In the genomic region with DNA sequence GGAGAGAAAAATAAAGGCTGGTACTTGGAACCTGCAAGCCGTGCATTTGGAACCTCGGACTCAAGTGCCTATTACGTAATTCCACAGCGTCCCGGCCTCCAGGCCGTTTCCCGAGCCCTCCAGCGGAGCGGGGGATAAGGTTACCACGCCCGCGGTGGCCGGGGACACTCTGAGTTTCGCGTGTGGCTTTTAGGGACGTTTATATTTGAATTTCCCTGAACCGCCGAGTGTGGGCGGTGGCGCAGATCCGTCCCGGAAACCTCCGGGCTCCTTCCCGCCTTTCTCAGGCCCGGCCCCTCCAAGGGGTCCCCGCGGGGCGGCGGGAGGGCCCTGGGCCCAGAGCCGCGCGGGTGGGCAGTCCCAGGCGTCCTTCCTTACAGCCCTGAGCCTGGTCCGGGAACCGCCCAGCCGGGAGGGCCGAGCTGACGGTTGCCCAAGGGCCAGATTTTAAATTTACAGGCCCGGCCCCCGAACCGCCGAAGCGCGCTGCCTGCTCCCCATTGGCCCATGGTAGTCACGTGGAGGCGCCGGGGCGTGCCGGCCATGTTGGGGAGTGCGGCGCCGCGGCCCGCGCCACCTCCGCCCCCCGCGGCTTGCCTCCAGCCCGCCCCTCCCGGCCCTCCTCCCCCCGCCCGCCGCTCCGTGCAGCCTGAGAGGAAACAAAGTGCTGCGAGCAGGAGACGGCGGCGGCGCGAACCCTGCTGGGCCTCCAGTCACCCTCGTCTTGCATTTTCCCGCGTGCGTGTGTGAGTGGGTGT, we compare ENCODE assay signal across 1 cellular context.
TF ChIP-seq lines count a peak whose summit lies in the region.

A gene with protein sequence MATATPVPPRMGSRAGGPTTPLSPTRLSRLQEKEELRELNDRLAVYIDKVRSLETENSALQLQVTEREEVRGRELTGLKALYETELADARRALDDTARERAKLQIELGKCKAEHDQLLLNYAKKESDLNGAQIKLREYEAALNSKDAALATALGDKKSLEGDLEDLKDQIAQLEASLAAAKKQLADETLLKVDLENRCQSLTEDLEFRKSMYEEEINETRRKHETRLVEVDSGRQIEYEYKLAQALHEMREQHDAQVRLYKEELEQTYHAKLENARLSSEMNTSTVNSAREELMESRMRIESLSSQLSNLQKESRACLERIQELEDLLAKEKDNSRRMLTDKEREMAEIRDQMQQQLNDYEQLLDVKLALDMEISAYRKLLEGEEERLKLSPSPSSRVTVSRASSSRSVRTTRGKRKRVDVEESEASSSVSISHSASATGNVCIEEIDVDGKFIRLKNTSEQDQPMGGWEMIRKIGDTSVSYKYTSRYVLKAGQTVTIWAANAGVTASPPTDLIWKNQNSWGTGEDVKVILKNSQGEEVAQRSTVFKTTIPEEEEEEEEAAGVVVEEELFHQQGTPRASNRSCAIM (plus strand): TSS at position 638 of the 758 bp plus-strand sequence. CDS start 373 bp downstream, outside the sequence.

TF ChIP-seq in HepG2, 621 proteins besides CTCF, POLR2A, EP300 and RAD21 (continued from another document and continues in another):
- 0 out of 2 replicates have a peak, but pooled peaks have one; percentile 46 for TF ChIP-seq KAT7 (CRISPR knock-in tag; IDR thresholded peaks at IDR 0.05; ENCODE audit: borderline replicate concordance)
- TF ChIP-seq ELF1 (CRISPR knock-in tag; IDR thresholded peaks at IDR 0.05) = peak; percentile 55; the same call in 1 of the 2 replicates
- TF ChIP-seq ATAD3A (CRISPR knock-in tag; IDR thresholded peaks at IDR 0.05) = no peak
- peak; percentile 88 for TF ChIP-seq DMAP1 (CRISPR knock-in tag; IDR thresholded peaks at IDR 0.05)
- TF ChIP-seq KAT2B (IDR thresholded peaks at IDR 0.05; ENCODE audit: borderline replicate concordance, low read depth, low read length) = no peak
- TF ChIP-seq ISX (CRISPR knock-in tag; conservative IDR thresholded peaks at IDR 0.05) = 0 out of 2 replicates have a peak, but pooled peaks have one; percentile 60
- TF ChIP-seq, protein P1, sequence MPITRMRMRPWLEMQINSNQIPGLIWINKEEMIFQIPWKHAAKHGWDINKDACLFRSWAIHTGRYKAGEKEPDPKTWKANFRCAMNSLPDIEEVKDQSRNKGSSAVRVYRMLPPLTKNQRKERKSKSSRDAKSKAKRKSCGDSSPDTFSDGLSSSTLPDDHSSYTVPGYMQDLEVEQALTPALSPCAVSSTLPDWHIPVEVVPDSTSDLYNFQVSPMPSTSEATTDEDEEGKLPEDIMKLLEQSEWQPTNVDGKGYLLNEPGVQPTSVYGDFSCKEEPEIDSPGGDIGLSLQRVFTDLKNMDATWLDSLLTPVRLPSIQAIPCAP (CRISPR knock-in tag; IDR thresholded peaks at IDR 0.05; ENCODE audit: low read depth) = no peak
- no peak for TF ChIP-seq ZNF180 (CRISPR knock-in tag; IDR thresholded peaks at IDR 0.05; ENCODE audit: borderline replicate concordance, low read depth)
- TF ChIP-seq RORA (CRISPR knock-in tag; IDR thresholded peaks at IDR 0.05) = peak; percentile 74; the same call in 1 of the 2 replicates
- no peak for TF ChIP-seq RFX5 (IDR thresholded peaks at IDR 0.05; ENCODE audit: low read depth, low read length)
- no peak for TF ChIP-seq FOXO1 (CRISPR knock-in tag; IDR thresholded peaks at IDR 0.05)
- TF ChIP-seq, protein P2, sequence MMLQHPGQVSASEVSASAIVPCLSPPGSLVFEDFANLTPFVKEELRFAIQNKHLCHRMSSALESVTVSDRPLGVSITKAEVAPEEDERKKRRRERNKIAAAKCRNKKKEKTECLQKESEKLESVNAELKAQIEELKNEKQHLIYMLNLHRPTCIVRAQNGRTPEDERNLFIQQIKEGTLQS (CRISPR knock-in tag; IDR thresholded peaks at IDR 0.05) = no peak
- TF ChIP-seq ZFP36L2 (CRISPR knock-in tag; IDR thresholded peaks at IDR 0.05) = no peak
- TF ChIP-seq GPN1 (CRISPR knock-in tag; IDR thresholded peaks at IDR 0.05; ENCODE audit: borderline replicate concordance) = no peak
- TF ChIP-seq, protein P3, sequence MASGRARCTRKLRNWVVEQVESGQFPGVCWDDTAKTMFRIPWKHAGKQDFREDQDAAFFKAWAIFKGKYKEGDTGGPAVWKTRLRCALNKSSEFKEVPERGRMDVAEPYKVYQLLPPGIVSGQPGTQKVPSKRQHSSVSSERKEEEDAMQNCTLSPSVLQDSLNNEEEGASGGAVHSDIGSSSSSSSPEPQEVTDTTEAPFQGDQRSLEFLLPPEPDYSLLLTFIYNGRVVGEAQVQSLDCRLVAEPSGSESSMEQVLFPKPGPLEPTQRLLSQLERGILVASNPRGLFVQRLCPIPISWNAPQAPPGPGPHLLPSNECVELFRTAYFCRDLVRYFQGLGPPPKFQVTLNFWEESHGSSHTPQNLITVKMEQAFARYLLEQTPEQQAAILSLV (CRISPR knock-in tag; IDR thresholded peaks at IDR 0.05; ENCODE audit: borderline replicate concordance) = no peak; the same call in 1 of the 2 replicates
- TF ChIP-seq FOXP1 (IDR thresholded peaks at IDR 0.05) = no peak
- TF ChIP-seq FOXP1 (CRISPR knock-in tag; IDR thresholded peaks at IDR 0.05) = no peak
- TF ChIP-seq ZNF451 (CRISPR knock-in tag; IDR thresholded peaks at IDR 0.05) = peak; percentile 60; the same call in 1 of the 2 replicates
- TF ChIP-seq ZNF629 (CRISPR knock-in tag; conservative IDR thresholded peaks at IDR 0.05) = peak; percentile 43; the same call in 1 of the 2 replicates
- no peak for TF ChIP-seq ZNF713 (CRISPR knock-in tag; IDR thresholded peaks at IDR 0.05)
- TF ChIP-seq, protein P4, sequence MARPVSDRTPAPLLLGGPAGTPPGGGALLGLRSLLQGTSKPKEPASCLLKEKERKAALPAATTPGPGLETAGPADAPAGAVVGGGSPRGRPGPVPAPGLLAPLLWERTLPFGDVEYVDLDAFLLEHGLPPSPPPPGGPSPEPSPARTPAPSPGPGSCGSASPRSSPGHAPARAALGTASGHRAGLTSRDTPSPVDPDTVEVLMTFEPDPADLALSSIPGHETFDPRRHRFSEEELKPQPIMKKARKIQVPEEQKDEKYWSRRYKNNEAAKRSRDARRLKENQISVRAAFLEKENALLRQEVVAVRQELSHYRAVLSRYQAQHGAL (CRISPR knock-in tag; IDR thresholded peaks at IDR 0.05; ENCODE audit: not compliant biosample characterization) = peak; percentile 36
- no peak for TF ChIP-seq SP140L (CRISPR knock-in tag; IDR thresholded peaks at IDR 0.05; ENCODE audit: borderline replicate concordance)
- TF ChIP-seq ZNF207 (IDR thresholded peaks at IDR 0.05; ENCODE audit: borderline replicate concordance) = no peak
- TF ChIP-seq PHF21A (CRISPR knock-in tag; IDR thresholded peaks at IDR 0.05) = peak; percentile 92
- TF ChIP-seq NCOR1 (IDR thresholded peaks at IDR 0.05; ENCODE audit: borderline replicate concordance, low read length) = peak; percentile 66
- TF ChIP-seq, protein P5, sequence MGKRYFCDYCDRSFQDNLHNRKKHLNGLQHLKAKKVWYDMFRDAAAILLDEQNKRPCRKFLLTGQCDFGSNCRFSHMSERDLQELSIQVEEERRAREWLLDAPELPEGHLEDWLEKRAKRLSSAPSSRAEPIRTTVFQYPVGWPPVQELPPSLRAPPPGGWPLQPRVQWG (CRISPR knock-in tag; IDR thresholded peaks at IDR 0.05; ENCODE audit: borderline replicate concordance, low read depth) = no peak
- peak; percentile 84 for TF ChIP-seq POLR2G (IDR thresholded peaks at IDR 0.05; ENCODE audit: low read depth, low read length)
- TF ChIP-seq FOXC1 (CRISPR knock-in tag; IDR thresholded peaks at IDR 0.05; ENCODE audit: borderline replicate concordance) = no peak; the same call in 1 of the 2 replicates
- TF ChIP-seq, protein P6, sequence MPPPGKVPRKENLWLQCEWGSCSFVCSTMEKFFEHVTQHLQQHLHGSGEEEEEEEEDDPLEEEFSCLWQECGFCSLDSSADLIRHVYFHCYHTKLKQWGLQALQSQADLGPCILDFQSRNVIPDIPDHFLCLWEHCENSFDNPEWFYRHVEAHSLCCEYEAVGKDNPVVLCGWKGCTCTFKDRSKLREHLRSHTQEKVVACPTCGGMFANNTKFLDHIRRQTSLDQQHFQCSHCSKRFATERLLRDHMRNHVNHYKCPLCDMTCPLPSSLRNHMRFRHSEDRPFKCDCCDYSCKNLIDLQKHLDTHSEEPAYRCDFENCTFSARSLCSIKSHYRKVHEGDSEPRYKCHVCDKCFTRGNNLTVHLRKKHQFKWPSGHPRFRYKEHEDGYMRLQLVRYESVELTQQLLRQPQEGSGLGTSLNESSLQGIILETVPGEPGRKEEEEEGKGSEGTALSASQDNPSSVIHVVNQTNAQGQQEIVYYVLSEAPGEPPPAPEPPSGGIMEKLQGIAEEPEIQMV (CRISPR knock-in tag; IDR thresholded peaks at IDR 0.05; ENCODE audit: low read depth) = peak; percentile 61; the same call in 1 of the 2 replicates
- peak; percentile 88 for TF ChIP-seq CEBPG (CRISPR knock-in tag; IDR thresholded peaks at IDR 0.05)
- no peak; the same call in 1 of the 2 replicates for TF ChIP-seq CBX5 (CRISPR knock-in tag; IDR thresholded peaks at IDR 0.05; ENCODE audit: borderline replicate concordance)
- TF ChIP-seq, protein P7, sequence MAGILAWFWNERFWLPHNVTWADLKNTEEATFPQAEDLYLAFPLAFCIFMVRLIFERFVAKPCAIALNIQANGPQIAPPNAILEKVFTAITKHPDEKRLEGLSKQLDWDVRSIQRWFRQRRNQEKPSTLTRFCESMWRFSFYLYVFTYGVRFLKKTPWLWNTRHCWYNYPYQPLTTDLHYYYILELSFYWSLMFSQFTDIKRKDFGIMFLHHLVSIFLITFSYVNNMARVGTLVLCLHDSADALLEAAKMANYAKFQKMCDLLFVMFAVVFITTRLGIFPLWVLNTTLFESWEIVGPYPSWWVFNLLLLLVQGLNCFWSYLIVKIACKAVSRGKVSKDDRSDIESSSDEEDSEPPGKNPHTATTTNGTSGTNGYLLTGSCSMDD (CRISPR knock-in tag; IDR thresholded peaks at IDR 0.05) = no peak
- peak; percentile 65; the same call in 1 of the 2 replicates for TF ChIP-seq ZFP82 (CRISPR knock-in tag; IDR thresholded peaks at IDR 0.05; ENCODE audit: borderline replicate concordance)
- no peak for TF ChIP-seq SRF (IDR thresholded peaks at IDR 0.05; ENCODE audit: low read depth, low read length)
- peak; percentile 30; the same call in 1 of the 2 replicates for TF ChIP-seq MTF1 (CRISPR knock-in tag; IDR thresholded peaks at IDR 0.05)
- TF ChIP-seq, protein P8, sequence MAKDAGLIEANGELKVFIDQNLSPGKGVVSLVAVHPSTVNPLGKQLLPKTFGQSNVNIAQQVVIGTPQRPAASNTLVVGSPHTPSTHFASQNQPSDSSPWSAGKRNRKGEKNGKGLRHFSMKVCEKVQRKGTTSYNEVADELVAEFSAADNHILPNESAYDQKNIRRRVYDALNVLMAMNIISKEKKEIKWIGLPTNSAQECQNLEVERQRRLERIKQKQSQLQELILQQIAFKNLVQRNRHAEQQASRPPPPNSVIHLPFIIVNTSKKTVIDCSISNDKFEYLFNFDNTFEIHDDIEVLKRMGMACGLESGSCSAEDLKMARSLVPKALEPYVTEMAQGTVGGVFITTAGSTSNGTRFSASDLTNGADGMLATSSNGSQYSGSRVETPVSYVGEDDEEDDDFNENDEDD (CRISPR knock-in tag; IDR thresholded peaks at IDR 0.05; ENCODE audit: borderline replicate concordance) = peak; percentile 93
- no peak for TF ChIP-seq ZNF331 (CRISPR knock-in tag; IDR thresholded peaks at IDR 0.05)
- no peak for TF ChIP-seq ZNF672 (CRISPR knock-in tag; IDR thresholded peaks at IDR 0.05)
- TF ChIP-seq KDM5A (IDR thresholded peaks at IDR 0.05; ENCODE audit: borderline replicate concordance, low read length) = no peak; the same call in 1 of the 2 replicates
- 0 out of 2 replicates have a peak, but pooled peaks have one; percentile 28 for TF ChIP-seq ZNF598 (CRISPR knock-in tag; IDR thresholded peaks at IDR 0.05; ENCODE audit: borderline replicate concordance)
- TF ChIP-seq, protein P9, sequence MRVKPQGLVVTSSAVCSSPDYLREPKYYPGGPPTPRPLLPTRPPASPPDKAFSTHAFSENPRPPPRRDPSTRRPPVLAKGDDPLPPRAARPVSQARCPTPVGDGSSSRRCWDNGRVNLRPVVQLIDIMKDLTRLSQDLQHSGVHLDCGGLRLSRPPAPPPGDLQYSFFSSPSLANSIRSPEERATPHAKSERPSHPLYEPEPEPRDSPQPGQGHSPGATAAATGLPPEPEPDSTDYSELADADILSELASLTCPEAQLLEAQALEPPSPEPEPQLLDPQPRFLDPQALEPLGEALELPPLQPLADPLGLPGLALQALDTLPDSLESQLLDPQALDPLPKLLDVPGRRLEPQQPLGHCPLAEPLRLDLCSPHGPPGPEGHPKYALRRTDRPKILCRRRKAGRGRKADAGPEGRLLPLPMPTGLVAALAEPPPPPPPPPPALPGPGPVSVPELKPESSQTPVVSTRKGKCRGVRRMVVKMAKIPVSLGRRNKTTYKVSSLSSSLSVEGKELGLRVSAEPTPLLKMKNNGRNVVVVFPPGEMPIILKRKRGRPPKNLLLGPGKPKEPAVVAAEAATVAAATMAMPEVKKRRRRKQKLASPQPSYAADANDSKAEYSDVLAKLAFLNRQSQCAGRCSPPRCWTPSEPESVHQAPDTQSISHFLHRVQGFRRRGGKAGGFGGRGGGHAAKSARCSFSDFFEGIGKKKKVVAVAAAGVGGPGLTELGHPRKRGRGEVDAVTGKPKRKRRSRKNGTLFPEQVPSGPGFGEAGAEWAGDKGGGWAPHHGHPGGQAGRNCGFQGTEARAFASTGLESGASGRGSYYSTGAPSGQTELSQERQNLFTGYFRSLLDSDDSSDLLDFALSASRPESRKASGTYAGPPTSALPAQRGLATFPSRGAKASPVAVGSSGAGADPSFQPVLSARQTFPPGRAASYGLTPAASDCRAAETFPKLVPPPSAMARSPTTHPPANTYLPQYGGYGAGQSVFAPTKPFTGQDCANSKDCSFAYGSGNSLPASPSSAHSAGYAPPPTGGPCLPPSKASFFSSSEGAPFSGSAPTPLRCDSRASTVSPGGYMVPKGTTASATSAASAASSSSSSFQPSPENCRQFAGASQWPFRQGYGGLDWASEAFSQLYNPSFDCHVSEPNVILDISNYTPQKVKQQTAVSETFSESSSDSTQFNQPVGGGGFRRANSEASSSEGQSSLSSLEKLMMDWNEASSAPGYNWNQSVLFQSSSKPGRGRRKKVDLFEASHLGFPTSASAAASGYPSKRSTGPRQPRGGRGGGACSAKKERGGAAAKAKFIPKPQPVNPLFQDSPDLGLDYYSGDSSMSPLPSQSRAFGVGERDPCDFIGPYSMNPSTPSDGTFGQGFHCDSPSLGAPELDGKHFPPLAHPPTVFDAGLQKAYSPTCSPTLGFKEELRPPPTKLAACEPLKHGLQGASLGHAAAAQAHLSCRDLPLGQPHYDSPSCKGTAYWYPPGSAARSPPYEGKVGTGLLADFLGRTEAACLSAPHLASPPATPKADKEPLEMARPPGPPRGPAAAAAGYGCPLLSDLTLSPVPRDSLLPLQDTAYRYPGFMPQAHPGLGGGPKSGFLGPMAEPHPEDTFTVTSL (CRISPR knock-in tag; IDR thresholded peaks at IDR 0.05; ENCODE audit: borderline replicate concordance) = peak; percentile 43; the same call in 1 of the 2 replicates
- TF ChIP-seq, protein P10, sequence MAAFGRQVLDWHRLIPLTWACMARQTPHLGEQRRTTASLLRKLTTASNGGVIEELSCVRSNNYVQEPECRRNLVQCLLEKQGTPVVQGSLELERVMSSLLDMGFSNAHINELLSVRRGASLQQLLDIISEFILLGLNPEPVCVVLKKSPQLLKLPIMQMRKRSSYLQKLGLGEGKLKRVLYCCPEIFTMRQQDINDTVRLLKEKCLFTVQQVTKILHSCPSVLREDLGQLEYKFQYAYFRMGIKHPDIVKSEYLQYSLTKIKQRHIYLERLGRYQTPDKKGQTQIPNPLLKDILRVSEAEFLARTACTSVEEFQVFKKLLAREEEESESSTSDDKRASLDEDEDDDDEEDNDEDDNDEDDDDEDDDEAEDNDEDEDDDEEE (CRISPR knock-in tag; IDR thresholded peaks at IDR 0.05) = no peak
